Comparison of ENCODE assay signal across 8 cellular contexts in the genomic region with DNA sequence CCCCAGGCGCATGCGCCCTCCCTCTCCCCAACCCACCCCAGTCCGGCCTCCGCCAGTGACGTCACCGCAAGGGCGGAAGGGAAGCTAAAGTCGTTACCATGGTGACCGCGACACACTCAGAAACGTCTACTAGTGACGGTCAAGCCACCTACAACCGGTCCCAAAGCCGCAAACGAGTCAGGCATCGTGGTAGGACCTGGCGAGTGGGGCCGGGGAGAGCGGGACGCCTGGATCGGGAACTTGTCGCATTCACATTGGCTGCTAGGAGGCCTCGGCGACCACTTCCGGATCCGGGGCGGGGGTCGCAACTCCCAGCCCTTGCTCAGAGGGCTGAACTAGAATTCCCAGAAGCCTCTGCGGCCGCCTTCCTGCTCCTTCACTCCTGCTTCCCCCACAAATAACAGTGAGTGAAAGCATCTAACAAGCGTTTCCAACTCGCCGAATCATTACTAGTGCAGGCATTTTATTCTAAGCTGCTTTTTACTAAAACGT. TPM values are rescaled to one million over a fixed set of nuclear protein-coding genes. Genes with fewer than 3 reads are reported as not detected.
DNase-seq lines count a peak whose midpoint lies in the region; ATAC-seq and TF ChIP-seq lines count a peak whose summit lies in the region.

A gene with protein sequence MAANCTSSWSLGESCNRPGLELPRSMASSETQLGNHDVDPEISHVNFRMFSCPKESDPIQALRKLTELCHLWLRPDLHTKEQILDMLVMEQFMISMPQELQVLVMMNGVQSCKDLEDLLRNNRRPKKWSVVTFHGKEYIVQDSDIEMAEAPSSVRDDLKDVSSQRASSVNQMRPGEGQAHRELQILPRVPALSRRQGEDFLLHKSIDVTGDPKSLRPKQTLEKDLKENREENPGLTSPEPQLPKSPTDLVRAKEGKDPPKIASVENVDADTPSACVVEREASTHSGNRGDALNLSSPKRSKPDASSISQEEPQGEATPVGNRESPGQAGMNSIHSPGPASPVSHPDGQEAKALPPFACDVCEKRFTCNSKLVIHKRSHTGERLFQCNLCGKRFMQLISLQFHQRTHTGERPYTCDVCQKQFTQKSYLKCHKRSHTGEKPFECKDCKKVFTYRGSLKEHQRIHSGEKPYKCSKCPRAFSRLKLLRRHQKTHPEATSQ (minus strand): TSS at position 256 of the 492 bp plus-strand sequence. CDS start 89,793 bp downstream, outside the sequence.

- H3K27ac ChIP-seq in DND-41 (ENCODE audit: low read length) (peak within 1 kb of the TSS; percentile 99), KOPT-K1 (ENCODE audit: low read depth, low read length, poor library complexity, severe bottlenecking) (peak within 1 kb of the TSS; percentile 85), Peyer's patch (peak within 1 kb of the TSS; percentile 90 to 96 (median 94)), muscle layer of colon (ENCODE audit: low read depth, low read length) (peak within 1 kb of the TSS; percentile 92)

- H3K9me3 ChIP-seq in DND-41 (ENCODE audit: insufficient read depth, low read length, severe bottlenecking) (no peaks in the 10 kb centered on the region), KOPT-K1 (ENCODE audit: insufficient read depth, low read length, poor library complexity, severe bottlenecking) (no peaks in the 10 kb centered on the region), Peyer's patch (no peaks in the 10 kb centered on the region), muscle layer of colon (ENCODE audit: low read length) (no peaks in the 10 kb centered on the region)

- peak within 1 kb of the TSS; percentile 94 for H3K4me2 ChIP-seq in DND-41 (ENCODE audit: insufficient read depth, low read length)

- peak within 1 kb of the TSS; percentile 64 for H3K9ac ChIP-seq in DND-41 (ENCODE audit: low read depth, low read length)
- H3K9ac ChIP-seq in muscle layer of colon (ENCODE audit: low read length), result peak within 1 kb of the TSS; percentile 13

- H3K4me3 ChIP-seq in DND-41 (ENCODE audit: low read depth in 1 of 2, low read length in 2 of 2) (peak within 1 kb of the TSS; percentile 49 to 86), Peyer's patch (peak within 1 kb of the TSS; percentile 65 to 83 (median 78)), muscle layer of colon (ENCODE audit: low read depth in 1 of 2, low read length in 2 of 2) (peak within 1 kb of the TSS; percentile 56 to 69)

- ATAC-seq in DND-41 (ENCODE audit: insufficient read depth, low read depth) (peak; percentile 83), GM21825 (IDR thresholded peaks at IDR 0.05; ENCODE audit: unreplicated experiment) (peak; percentile 73), esophagus mucosa (peak; percentile 90)

- H3K27me3 ChIP-seq in DND-41 (ENCODE audit: insufficient read depth, low read length, poor library complexity) (no peaks in the 10 kb centered on the region), Peyer's patch (no peaks in the 10 kb centered on the region), muscle layer of colon (ENCODE audit: control insufficient read depth in 1 of 2, insufficient read depth in 2 of 2, low read length in 2 of 2) (no peaks in the 10 kb centered on the region)

- H3K79me2 ChIP-seq in DND-41 (ENCODE audit: insufficient read depth, low read length), result peaks cover 8% of the 10 kb centered on the region; the same call in 1 of the 2 replicates

- TF ChIP-seq CTCF in DND-41 (IDR thresholded peaks at IDR 0.05; ENCODE audit: borderline replicate concordance, extremely low read depth, low read length, poor library complexity, severe bottlenecking), result no peak
- no peak for TF ChIP-seq CTCF in Peyer's patch (IDR thresholded peaks at IDR 0.05)

- peak within 1 kb of the TSS; percentile 96 for H2AFZ ChIP-seq in DND-41 (ENCODE audit: low read depth, low read length)

- H3K36me3 ChIP-seq in DND-41 (ENCODE audit: insufficient read depth, low read length), result peaks cover 7% of the 10 kb centered on the region
- peaks cover 6% of the 10 kb centered on the region for H3K36me3 ChIP-seq in KOPT-K1 (ENCODE audit: insufficient read depth, low read length)
- H3K36me3 ChIP-seq in Peyer's patch, result peaks cover 0 to 6% (median 0%) of the 10 kb centered on the region in 3 donors
- H3K36me3 ChIP-seq in muscle layer of colon (ENCODE audit: insufficient read depth, low read length), result peaks cover 4% of the 10 kb centered on the region

- peak; percentile 96 for DNase-seq in DND-41
- DNase-seq in Peyer's patch, result peak; percentile 98 to 99 (median 98)
- peak; percentile 97 to 98 for DNase-seq in activated T-cell treated with anti-CD3 and anti-CD28 coated beads, Interleukin-2, amount 50 U/mL, for 48 hours
- peak; percentile 94 to 97 for DNase-seq in stimulated activated CD8-positive, alpha-beta memory T cell treated with anti-CD3 and anti-CD28 coated beads, Interleukin-7, amount 100 ng/mL, for 1 hour (ENCODE audit: low read depth in 2 of 2)

- peaks cover 30% of the 10 kb centered on the region for H3K4me1 ChIP-seq in DND-41 (ENCODE audit: insufficient read depth, low read length)
- H3K4me1 ChIP-seq in Peyer's patch, result peaks cover 0 to 12% (median 0%) of the 10 kb centered on the region in 4 donors
- peaks cover 13% of the 10 kb centered on the region for H3K4me1 ChIP-seq in muscle layer of colon (ENCODE audit: insufficient read depth, low read length)

- TF ChIP-seq POLR2A in Peyer's patch (IDR thresholded peaks at IDR 0.05), result peak in 1 of 2 donors; percentile 5

- no peaks in the 10 kb centered on the region for H4K20me1 ChIP-seq in DND-41 (ENCODE audit: insufficient read depth, low read length)

RNA-seq across cellular contexts. Expression of the gene that starts here (rescaled TPM):
- total RNA-seq in Peyer's patch (10 to 100 TPM; 14.9 to 19.0 (median 15.3) TPM), esophagus mucosa (7.8 TPM)

Comparison
In these comparisons a context has a peak if more than half of its experiments do, and no peak if none do; other contexts are left out.
1. Peak in every context shown above with its lines: DNase-seq, ATAC-seq, H3K4me3 ChIP-seq and H3K27ac ChIP-seq.